27 cellular contexts compared by ENCODE assay signal in genomic region chr6:26152226-26153101, GRCh38.
DNase-seq lines count a peak whose midpoint lies in the region; ATAC-seq and TF ChIP-seq lines count a peak whose summit lies in the region.
"Had no signal": no experiment of that assay in that cellular context is flagged by ENCODE, and none has a peak within 500 bp of the region (broad histone marks: within the 10 kb centered on the region; RNA-seq: fewer than 3 reads in every experiment).

No MANE protein-coding gene starts in this region.

- no TSS peak for BruUV-seq in MCF 10A (replicated peaks; lab: Mats Ljungman, UMichigan)
- BruUV-seq in OCI-LY7 (replicated peaks; lab: Mats Ljungman, UMichigan): no TSS peak

- DNase-seq in MCF 10A (ENCODE audit: unreplicated experiment): peak; percentile 57
- DNase-seq in breast epithelium (ENCODE audit: low spot score in 2 of 2): no peak
- DNase-seq in OCI-LY7 (ENCODE audit: low spot score): no peak
- DNase-seq in foreskin keratinocyte: peak; percentile 88 to 95
- no peak for DNase-seq in SHP77 (lab: John Stamatoyannopoulos, UW)
- DNase-seq in CD8-positive, alpha-beta T cell: no peak
- DNase-seq: activated CD4-positive, alpha-beta T cell treated with anti-CD3 and anti-CD28 coated beads for 4 hours; activated naive CD8-positive, alpha-beta T cell treated with anti-CD3 and anti-CD28 coated beads for 36 hours; activated T-cell treated with anti-CD3 and anti-CD28 coated beads, Interleukin-2, amount 50 U/mL, for 72 hours; effector CD4-positive, alpha-beta T cell; H7; hypothalamus; islet precursor cell; MM.1S; NCI-H1436; NCI-H526 treated with DMSO at 0.1 percent for 48 hours; occipital lobe; SIG-M5; stimulated activated CD4-positive, alpha-beta T cell treated with anti-CD3 and anti-CD28 coated beads, Interleukin-12 subunit alpha, Interleukin-12 subunit beta, amount 100 ng/mL, for 4 hours; stimulated activated CD4-positive, alpha-beta T cell treated with anti-CD3 and anti-CD28 coated beads, Interleukin-4, amount 100 ng/mL, for 4 hours had no signal

- no peak for TF ChIP-seq CTCF in MCF 10A (IDR thresholded peaks at IDR 0.05; ENCODE audit: unreplicated experiment)
- no peak for TF ChIP-seq CTCF in breast epithelium (IDR thresholded peaks at IDR 0.05)
- no peak for TF ChIP-seq CTCF in OCI-LY7 (conservative IDR thresholded peaks at IDR 0.05; ENCODE audit: low read length)
- no peak for TF ChIP-seq CTCF in foreskin keratinocyte (conservative IDR thresholded peaks at IDR 0.05)
- TF ChIP-seq CTCF in CD8-positive, alpha-beta T cell (IDR thresholded peaks at IDR 0.05): no peak

- peaks cover 17% of the 10 kb centered on the region for H3K4me1 Mint-ChIP-seq in MCF 10A (ENCODE audit: insufficient read depth, unreplicated experiment)
- H3K4me1 Mint-ChIP-seq in CD8-positive, alpha-beta T cell (ENCODE audit: low read depth): peaks cover 18% of the 10 kb centered on the region

- no peak overlapping the region for H3K4me2 ChIP-seq in OCI-LY7 (ENCODE audit: low read length)
- H3K4me2 ChIP-seq: BLaER1 treated with 17β-estradiol and CSF1 and Interleukin-3, amounts not matched to agents 10 nM and 100 nM had no signal

- CTCF ChIA-PET in MCF 10A (lab: Yijun Ruan, JAX): interaction anchor here (0.6 kb wide), 1 partner anchor 1117 kb away, joined by 3 read pairs; no protein-coding TSS in a partner anchor
- CTCF ChIA-PET in OCI-LY7 (lab: Charles Lee; ENCODE audit: unreplicated experiment): no interaction called here
- CTCF ChIA-PET in CD8-positive, alpha-beta T cell (lab: Charles Lee): interaction anchor here (0.9 to 1.1 kb wide), 3 partner anchors 26 to 443 kb away, joined by 3 read pairs; no protein-coding TSS in a partner anchor

- TF ChIP-seq POLR2A in breast epithelium (IDR thresholded peaks at IDR 0.05): no peak

- H3K4me1 ChIP-seq in breast epithelium (no peaks in the 10 kb centered on the region), OCI-LY7 (ENCODE audit: insufficient read depth, low read length, poor library complexity, severe bottlenecking) (peaks cover 14% of the 10 kb centered on the region), foreskin keratinocyte (peaks cover 15% of the 10 kb centered on the region)
- peaks cover 7% of the 10 kb centered on the region for H3K4me1 ChIP-seq in CD8-positive, alpha-beta T cell (ENCODE audit: insufficient read depth, low read length)

- intact Hi-C loops in MCF 10A (cut with micrococcal nuclease) (no loop called here), breast epithelium (cut with DNase I; ENCODE audit: low total_unique reads) (loop anchor here (1.0 kb wide), 1 partner anchor 25 kb away; no protein-coding TSS in a partner anchor), OCI-LY7 (cut with micrococcal nuclease; ENCODE audit: unreplicated experiment) (no loop called here)
- intact Hi-C loops in CD8-positive, alpha-beta T cell (cut with DNase I, micrococcal nuclease): loop anchor here in 1 of 2 experiments (1.0 to 10.0 kb wide), 2 partner anchors 45 to 1322 kb away; partner anchors contain the start of gene ZNF184

- H3K36me3 ChIP-seq in breast epithelium (no peaks in the 10 kb centered on the region), OCI-LY7 (ENCODE audit: insufficient read depth, low read length) (no peaks in the 10 kb centered on the region)
- H3K36me3 ChIP-seq in CD8-positive, alpha-beta T cell (ENCODE audit: insufficient read depth, low read length): no peaks in the 10 kb centered on the region
- H3K36me3 ChIP-seq: BLaER1 treated with 17β-estradiol and CSF1 and Interleukin-3, amounts not matched to agents 10 nM and 100 nM; thyroid gland had no signal

- POLR2A ChIA-PET in MCF 10A (lab: Yijun Ruan, JAX): interaction anchor here (0.6 to 3.1 kb wide), 23 partner anchors 10 to 1740 kb away, joined by 3 to 113 read pairs (median 7); a partner anchor contains a TSS
- POLR2A ChIA-PET in OCI-LY7 (lab: Charles Lee): interaction anchor here (0.6 to 2.9 kb wide), 6 partner anchors 8 to 66 kb away, joined by 3 to 33 read pairs (median 5); a partner anchor contains a TSS
- POLR2A ChIA-PET in CD8-positive, alpha-beta T cell (lab: Charles Lee): interaction anchor here (0.9 to 2.7 kb wide), 5 partner anchors 20 to 48 kb away, joined by 3 to 40 read pairs (median 3); a partner anchor contains a TSS

- ATAC-seq in foreskin keratinocyte: peak; percentile 46
- ATAC-seq in GM21619 (IDR thresholded peaks at IDR 0.05; ENCODE audit: unreplicated experiment): no peak
- ATAC-seq in GM21423 (IDR thresholded peaks at IDR 0.05; ENCODE audit: unreplicated experiment): no peak
- ATAC-seq in CD8-positive, alpha-beta T cell: no peak
- ATAC-seq: activated T-cell treated with anti-CD3 and anti-CD28 coated beads, Interleukin-2, amount 50 U/mL, for 72 hours; esophagus mucosa had no signal

- no peaks in the 10 kb centered on the region for H3K27me3 Mint-ChIP-seq in MCF 10A (ENCODE audit: insufficient read depth, unreplicated experiment)
- H3K27me3 Mint-ChIP-seq in CD8-positive, alpha-beta T cell (ENCODE audit: low read depth): no peaks in the 10 kb centered on the region
- H3K27me3 Mint-ChIP-seq: stimulated activated naive CD8-positive, alpha-beta T cell treated with anti-CD3 and anti-CD28 coated beads, Interleukin-15, Interleukin-2, amounts not matched to agents 100 ng/mL and 50 ng/mL, for 24 hours had no signal

- no peaks in the 10 kb centered on the region for H3K79me2 ChIP-seq in OCI-LY7 (ENCODE audit: insufficient read depth, low read depth, low read length)

- no peaks in the 10 kb centered on the region for H3K9me3 Mint-ChIP-seq in MCF 10A (ENCODE audit: unreplicated experiment)
- no peaks in the 10 kb centered on the region for H3K9me3 Mint-ChIP-seq in CD8-positive, alpha-beta T cell
- H3K9me3 Mint-ChIP-seq: activated naive CD8-positive, alpha-beta T cell treated with anti-CD3 and anti-CD28 coated beads for 36 hours; activated T-cell treated with anti-CD3 and anti-CD28 coated beads, Interleukin-2, amount 50 U/mL, for 72 hours; stimulated activated naive CD8-positive, alpha-beta T cell treated with anti-CD3 and anti-CD28 coated beads, Interleukin-15, Interleukin-2, amounts not matched to agents 100 ng/mL and 50 ng/mL, for 24 hours; T-helper 1 cell treated with Interleukin-12 subunit alpha and Interleukin-12 subunit beta and Interleukin-4 antibody, amounts not matched to agents 30 μg/mL and 1 μg/mL, for 36 hours had no signal

- H3K4me3 ChIP-seq in breast epithelium (no peak overlapping the region), OCI-LY7 (ENCODE audit: low read depth, low read length, poor library complexity, severe bottlenecking) (no peak overlapping the region)
- H3K4me3 ChIP-seq in CD8-positive, alpha-beta T cell (ENCODE audit: low read depth, low read length): no peak overlapping the region
- H3K4me3 ChIP-seq: BLaER1 treated with 17β-estradiol and CSF1 and Interleukin-3, amounts not matched to agents 10 nM and 100 nM; thyroid gland had no signal

- no peaks in the 10 kb centered on the region for H4K20me1 ChIP-seq in OCI-LY7 (ENCODE audit: insufficient read depth, low read length)

- H3K4me3 Mint-ChIP-seq in MCF 10A (ENCODE audit: unreplicated experiment): peak overlapping the region; percentile 48
- H3K4me3 Mint-ChIP-seq in CD8-positive, alpha-beta T cell: no peak overlapping the region
- H3K4me3 Mint-ChIP-seq: activated naive CD8-positive, alpha-beta T cell treated with anti-CD3 and anti-CD28 coated beads for 36 hours; activated T-cell treated with anti-CD3 and anti-CD28 coated beads, Interleukin-2, amount 50 U/mL, for 72 hours; stimulated activated naive CD8-positive, alpha-beta T cell treated with anti-CD3 and anti-CD28 coated beads, Interleukin-15, Interleukin-2, amounts not matched to agents 100 ng/mL and 50 ng/mL, for 24 hours; T-helper 1 cell treated with Interleukin-12 subunit alpha and Interleukin-12 subunit beta and Interleukin-4 antibody, amounts not matched to agents 30 μg/mL and 1 μg/mL, for 36 hours had no signal

- H3K27ac ChIP-seq in breast epithelium: no peak overlapping the region
- H3K27ac ChIP-seq in OCI-LY7 (ENCODE audit: low read depth, low read length, poor library complexity, severe bottlenecking): no peak overlapping the region
- H3K27ac ChIP-seq in foreskin keratinocyte: no peak overlapping the region
- no peak overlapping the region for H3K27ac ChIP-seq in CD8-positive, alpha-beta T cell (ENCODE audit: low read depth, low read length)
- H3K27ac ChIP-seq: BLaER1 treated with 17β-estradiol and CSF1 and Interleukin-3, amounts not matched to agents 10 nM and 100 nM; thyroid gland had no signal

- no peaks in the 10 kb centered on the region for H3K9me3 ChIP-seq in breast epithelium
- H3K9me3 ChIP-seq in OCI-LY7 (ENCODE audit: low read length): no peaks in the 10 kb centered on the region
- no peaks in the 10 kb centered on the region for H3K9me3 ChIP-seq in CD8-positive, alpha-beta T cell (ENCODE audit: low read length)
- H3K9me3 ChIP-seq: thyroid gland had no signal

- H3K27ac Mint-ChIP-seq in MCF 10A (ENCODE audit: low read depth, unreplicated experiment): peak overlapping the region; percentile 16
- no peak overlapping the region for H3K27ac Mint-ChIP-seq in CD8-positive, alpha-beta T cell
- H3K27ac Mint-ChIP-seq: activated naive CD8-positive, alpha-beta T cell treated with anti-CD3 and anti-CD28 coated beads for 36 hours; activated T-cell treated with anti-CD3 and anti-CD28 coated beads, Interleukin-2, amount 50 U/mL, for 72 hours; stimulated activated naive CD8-positive, alpha-beta T cell treated with anti-CD3 and anti-CD28 coated beads, Interleukin-15, Interleukin-2, amounts not matched to agents 100 ng/mL and 50 ng/mL, for 24 hours; T-helper 1 cell treated with Interleukin-12 subunit alpha and Interleukin-12 subunit beta and Interleukin-4 antibody, amounts not matched to agents 30 μg/mL and 1 μg/mL, for 36 hours had no signal

- H3K27me3 ChIP-seq in breast epithelium (no peaks in the 10 kb centered on the region), foreskin keratinocyte (no peaks in the 10 kb centered on the region)
- H3K27me3 ChIP-seq in CD8-positive, alpha-beta T cell (ENCODE audit: insufficient read depth, low read length): no peaks in the 10 kb centered on the region
- H3K27me3 ChIP-seq: BLaER1 treated with 17β-estradiol and CSF1 and Interleukin-3, amounts not matched to agents 10 nM and 100 nM; thyroid gland had no signal

- H3K36me3 Mint-ChIP-seq in MCF 10A (ENCODE audit: insufficient read depth, unreplicated experiment): peaks cover 28% of the 10 kb centered on the region
- peaks cover 8% of the 10 kb centered on the region for H3K36me3 Mint-ChIP-seq in CD8-positive, alpha-beta T cell

- H2AFZ ChIP-seq in OCI-LY7 (ENCODE audit: low read length): peak overlapping the region; percentile 25; the same call in 1 of the 2 replicates

- H3K9me2 ChIP-seq in OCI-LY7 (ENCODE audit: insufficient read depth, low read length): no peaks in the 10 kb centered on the region

Comparison
In these comparisons a context has a peak if more than half of its experiments do, and no peak if none do; other contexts are left out.
1. DNase-seq: peak in MCF 10A (single experiment) and foreskin keratinocyte (2 of 2); none in breast epithelium (0 of 2), OCI-LY7 (single experiment), SHP77 (0 of 2) and CD8-positive, alpha-beta T cell (0 of 7).